1 cellular context compared by ENCODE assay signal in genomic region chr1:149962736-149963135, GRCh38.
TF ChIP-seq lines count a peak whose summit lies in the region.

No MANE protein-coding gene starts in this region.

TF ChIP-seq in endothelial cell of umbilical vein, 7 proteins besides CTCF, POLR2A, EP300 and RAD21:
- TF ChIP-seq POLR2AphosphoS5 (IDR thresholded peaks at IDR 0.05; ENCODE audit: insufficient read depth, low read depth, low read length) (no peak), GATA2 (IDR thresholded peaks at IDR 0.05; ENCODE audit: insufficient read depth, insufficient read length, low read depth, low read length) (no peak), MYC (IDR thresholded peaks at IDR 0.05; ENCODE audit: low read depth, low read length) (no peak), EZH2 (IDR thresholded peaks at IDR 0.05; ENCODE audit: borderline replicate concordance, low read depth, low read length, severe bottlenecking) (no peak), JUN (IDR thresholded peaks at IDR 0.05; ENCODE audit: borderline replicate concordance, insufficient read depth, insufficient read length, low read depth) (no peak), MAX (IDR thresholded peaks at IDR 0.05; ENCODE audit: insufficient read depth, insufficient read length) (no peak)
